In genomic region chr7:121382479-121382878, GRCh38 we compare ENCODE assay signal across 25 cellular contexts. TPM values are rescaled to one million over a fixed set of nuclear protein-coding genes. Genes with fewer than 3 reads are reported as not detected.
DNase-seq lines count a peak whose midpoint lies in the region; ATAC-seq, FAIRE-seq and TF ChIP-seq lines count a peak whose summit lies in the region.
"Had no signal": no experiment of that assay in that cellular context is flagged by ENCODE, and none has a peak within 500 bp of the region (broad histone marks: within the 10 kb centered on the region; RNA-seq: fewer than 3 reads in every experiment).

No MANE protein-coding gene starts in this region.

- peak overlapping the region; percentile 77 to 96 (median 90) for H3K27ac Mint-ChIP-seq in IgD-negative memory B cell
- H3K27ac Mint-ChIP-seq: CD4-positive, alpha-beta T cell; T-cell had no signal

- peaks cover 3% of the 10 kb centered on the region; the same call in 1 of the 2 replicates for H3K9me3 ChIP-seq in DOHH2 (ENCODE audit: control insufficient read depth, insufficient read depth, low read length)
- H3K9me3 ChIP-seq in small intestine (ENCODE audit: control insufficient read depth, low read depth) = no peaks in the 10 kb centered on the region
- H3K9me3 ChIP-seq: A549, BE2C had no signal

- ATAC-seq in HG03378 (IDR thresholded peaks at IDR 0.05; ENCODE audit: unreplicated experiment) = no peak
- ATAC-seq: A549, K562, T-cell had no signal

- no peaks in the 10 kb centered on the region for H3K9me2 ChIP-seq in DOHH2 (replicated peaks; ENCODE audit: control insufficient read depth, low read length)

- H3K4me3 ChIP-seq in DOHH2 (ENCODE audit: low read length) (peak overlapping the region; percentile 66), small intestine (ENCODE audit: low read depth in 1 of 2, low read length in 2 of 2) (no peak overlapping the region)
- H3K4me3 ChIP-seq: A549, K562, SK-N-MC had no signal

- H3K27me3 ChIP-seq in DOHH2 (ENCODE audit: control insufficient read depth, low read length) (no peaks in the 10 kb centered on the region), small intestine (ENCODE audit: control insufficient read depth in 2 of 2, insufficient read depth in 2 of 2, low read length in 2 of 2) (no peaks in the 10 kb centered on the region)
- H3K27me3 ChIP-seq: BE2C had no signal

- peaks cover 67% of the 10 kb centered on the region for H3K36me3 ChIP-seq in DOHH2 (ENCODE audit: control insufficient read depth, low read length)
- H3K36me3 ChIP-seq in small intestine (ENCODE audit: control insufficient read depth in 2 of 2, insufficient read depth in 2 of 2, low read length in 2 of 2) = peaks cover 0 to 6% of the 10 kb centered on the region in 2 donors

- no peak for DNase-seq in small intestine
- DNase-seq in cerebellum (ENCODE audit: low spot score) = no peak
- no peak for DNase-seq in NCI-H1417 (lab: John Stamatoyannopoulos, UW)
- no peak for DNase-seq in T-helper 1 cell
- DNase-seq: BE2C; CD4-positive, alpha-beta T cell; COR-L47; DMS79; NCI-H1092 treated with DMSO at 0.1 percent for 48 hours; NCI-H2029 treated with DMSO at 0.1 percent for 48 hours; NCI-H345; NCI-H524; NCI-H82; SHP77 treated with DMSO at 0.1 percent for 48 hours; T-cell had no signal

- FAIRE-seq in small intestine (lab: Jason Lieb, UNC) = peak; percentile 30
- FAIRE-seq: A549, GM18507, H54, K562 had no signal

- peaks cover 67 to 74% (median 71%) of the 10 kb centered on the region in 3 donors for H3K4me1 Mint-ChIP-seq in IgD-negative memory B cell

- H3K79me2 ChIP-seq in DOHH2 (ENCODE audit: control insufficient read depth, low read length) = peaks cover 91% of the 10 kb centered on the region

- H3K4me1 ChIP-seq in DOHH2 (ENCODE audit: control insufficient read depth, low read length) (peaks cover 95% of the 10 kb centered on the region), small intestine (ENCODE audit: control insufficient read depth in 2 of 2, insufficient read depth in 1 of 2, low read depth in 1 of 2, low read length in 1 of 2) (peaks cover 4 to 13% of the 10 kb centered on the region in 2 donors)
- H3K4me1 ChIP-seq: A549, BE2C had no signal

- peaks cover 7% of the 10 kb centered on the region for H3K36me3 Mint-ChIP-seq in IgD-negative memory B cell

- peak overlapping the region; percentile 42 to 84 (median 62) for H3K4me3 Mint-ChIP-seq in IgD-negative memory B cell
- H3K4me3 Mint-ChIP-seq: CD4-positive, alpha-beta T cell had no signal

- no peaks in the 10 kb centered on the region for H3K27me3 Mint-ChIP-seq in IgD-negative memory B cell
- H3K27me3 Mint-ChIP-seq: CD4-positive, alpha-beta T cell; T-cell had no signal

- no peaks in the 10 kb centered on the region for H4K20me1 ChIP-seq in DOHH2 (ENCODE audit: control insufficient read depth, insufficient read depth, low read depth, low read length)

- peak overlapping the region; percentile 77 for H3K4me2 ChIP-seq in DOHH2 (ENCODE audit: low read length)
- H3K4me2 ChIP-seq: A549 had no signal

- H3K9me3 Mint-ChIP-seq in IgD-negative memory B cell = peaks cover 0 to 1% (median 0%) of the 10 kb centered on the region in 3 donors
- H3K9me3 Mint-ChIP-seq: CD4-positive, alpha-beta T cell; T-cell had no signal

- TF ChIP-seq CTCF in DOHH2 (IDR thresholded peaks at IDR 0.05; ENCODE audit: low read depth, low read length, poor library complexity, severe bottlenecking) (no peak), VCaP (conservative IDR thresholded peaks at IDR 0.05) (no peak)

- H3F3A ChIP-seq in DOHH2 (ENCODE audit: control insufficient read depth, insufficient read depth) = peaks cover 36% of the 10 kb centered on the region

- H3K27ac ChIP-seq in DOHH2 (ENCODE audit: low read depth, low read length) (peak overlapping the region; percentile 81), VCaP (peak overlapping the region; percentile 24), small intestine (ENCODE audit: low read depth in 1 of 2, low read length in 1 of 2) (no peak overlapping the region)
- H3K27ac ChIP-seq: A549, RWPE1, SK-N-MC had no signal

RNA-seq across cellular contexts. Expression of gene FAM3C, which starts 13.6 kb away (rescaled TPM):
- polyA plus RNA-seq in IgD-negative memory B cell (50.4 TPM), small intestine (100 to 1,000 TPM in 2 of 3 donors, 10 to 100 TPM in 1; 98.0 to 166 (median 145) TPM)
- 82.7 TPM for total RNA-seq in cerebellum

RNA-seq across cellular contexts. Expression of gene WNT16, which starts 53.7 kb away (rescaled TPM):
- polyA plus RNA-seq in IgD-negative memory B cell (5.9 TPM), small intestine (under 1 TPM in 1 of 3 donors, not detected in 2; 0.30 TPM)
- 6.3 TPM for total RNA-seq in cerebellum
- total RNA-seq: CD4-positive, alpha-beta T cell; K562 had no signal
- polyA plus RNA-seq: A549 had no signal

Comparison
In these comparisons a context has a peak if more than half of its experiments do, and no peak if none do; other contexts are left out.
1. H3K27ac ChIP-seq: peak in DOHH2 (single experiment) and VCaP (single experiment); none in small intestine (0 of 2).